In the genomic region with DNA sequence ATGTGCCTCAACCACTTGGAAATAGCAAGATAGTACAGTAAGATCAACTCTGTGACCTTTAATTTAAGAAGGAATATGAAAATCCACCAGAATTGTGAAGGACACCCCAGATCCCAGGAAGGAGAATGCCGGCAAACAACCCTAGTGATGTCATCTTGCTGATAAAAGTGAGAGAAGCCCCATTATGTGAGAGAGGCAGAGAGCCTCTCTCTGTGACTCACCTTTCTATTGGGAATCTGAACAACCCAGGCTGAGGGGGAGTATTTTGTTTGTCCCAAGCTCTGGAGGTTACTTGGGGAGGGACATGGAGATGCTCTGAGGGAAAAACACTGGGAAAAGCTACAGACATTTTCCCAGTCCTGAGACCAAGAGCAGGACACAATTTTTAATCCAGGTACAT, we compare ENCODE assay signal across 1 cellular context.
TF ChIP-seq lines count a peak whose summit lies in the region.

No MANE protein-coding gene starts in this region.

TF ChIP-seq in HepG2, 621 proteins besides CTCF, POLR2A, EP300 and RAD21:
- TF ChIP-seq, protein P1, sequence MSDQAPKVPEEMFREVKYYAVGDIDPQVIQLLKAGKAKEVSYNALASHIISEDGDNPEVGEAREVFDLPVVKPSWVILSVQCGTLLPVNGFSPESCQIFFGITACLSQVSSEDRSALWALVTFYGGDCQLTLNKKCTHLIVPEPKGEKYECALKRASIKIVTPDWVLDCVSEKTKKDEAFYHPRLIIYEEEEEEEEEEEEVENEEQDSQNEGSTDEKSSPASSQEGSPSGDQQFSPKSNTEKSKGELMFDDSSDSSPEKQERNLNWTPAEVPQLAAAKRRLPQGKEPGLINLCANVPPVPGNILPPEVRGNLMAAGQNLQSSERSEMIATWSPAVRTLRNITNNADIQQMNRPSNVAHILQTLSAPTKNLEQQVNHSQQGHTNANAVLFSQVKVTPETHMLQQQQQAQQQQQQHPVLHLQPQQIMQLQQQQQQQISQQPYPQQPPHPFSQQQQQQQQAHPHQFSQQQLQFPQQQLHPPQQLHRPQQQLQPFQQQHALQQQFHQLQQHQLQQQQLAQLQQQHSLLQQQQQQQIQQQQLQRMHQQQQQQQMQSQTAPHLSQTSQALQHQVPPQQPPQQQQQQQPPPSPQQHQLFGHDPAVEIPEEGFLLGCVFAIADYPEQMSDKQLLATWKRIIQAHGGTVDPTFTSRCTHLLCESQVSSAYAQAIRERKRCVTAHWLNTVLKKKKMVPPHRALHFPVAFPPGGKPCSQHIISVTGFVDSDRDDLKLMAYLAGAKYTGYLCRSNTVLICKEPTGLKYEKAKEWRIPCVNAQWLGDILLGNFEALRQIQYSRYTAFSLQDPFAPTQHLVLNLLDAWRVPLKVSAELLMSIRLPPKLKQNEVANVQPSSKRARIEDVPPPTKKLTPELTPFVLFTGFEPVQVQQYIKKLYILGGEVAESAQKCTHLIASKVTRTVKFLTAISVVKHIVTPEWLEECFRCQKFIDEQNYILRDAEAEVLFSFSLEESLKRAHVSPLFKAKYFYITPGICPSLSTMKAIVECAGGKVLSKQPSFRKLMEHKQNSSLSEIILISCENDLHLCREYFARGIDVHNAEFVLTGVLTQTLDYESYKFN (CRISPR knock-in tag; conservative IDR thresholded peaks at IDR 0.05): no peak
- TF ChIP-seq ZNF792 (CRISPR knock-in tag; IDR thresholded peaks at IDR 0.05) (no peak), CREB1 (IDR thresholded peaks at IDR 0.05) (peak; percentile 39; the same call in 1 of the 2 replicates), CREB1 (CRISPR knock-in tag; IDR thresholded peaks at IDR 0.05) (no peak), ZNF496 (CRISPR knock-in tag; IDR thresholded peaks at IDR 0.05; ENCODE audit: insufficient replicate concordance) (no peak), PLRG1 (conservative IDR thresholded peaks at IDR 0.05) (no peak)
